ENCODE assay signal across 8 cellular contexts in genomic region chr15:67101981-67102929, GRCh38. TPM values are rescaled to one million over a fixed set of nuclear protein-coding genes. Genes with fewer than 3 reads are reported as not detected.
DNase-seq lines count a peak whose midpoint lies in the region; ATAC-seq and TF ChIP-seq lines count a peak whose summit lies in the region.

No MANE protein-coding gene starts in this region.

- H3K4me3 ChIP-seq in esophagus squamous epithelium, result no peak overlapping the region

- 47 to 50% methylated on average over 12 of the region's 12 CpGs for WGBS in esophagus squamous epithelium, 2 donors

- ATAC-seq in HG02678 (IDR thresholded peaks at IDR 0.05; ENCODE audit: unreplicated experiment), result peak; percentile 39
- no peak for ATAC-seq in SK-N-SH treated with all-trans-retinoic acid at 6 μM for 48 hours
- ATAC-seq in HG03159 (IDR thresholded peaks at IDR 0.05; ENCODE audit: unreplicated experiment), result no peak

- no peaks in the 10 kb centered on the region for H3K27me3 ChIP-seq in esophagus squamous epithelium

- H3K9me3 ChIP-seq in esophagus squamous epithelium, result no peaks in the 10 kb centered on the region

- H3K4me1 ChIP-seq in esophagus squamous epithelium, result peaks cover 68 to 100% (median 84%) of the 10 kb centered on the region in 3 donors

- intact Hi-C loops in esophagus squamous epithelium (cut with DNase I), result no loop called here

- no peak for TF ChIP-seq CTCF in esophagus squamous epithelium (IDR thresholded peaks at IDR 0.05)

- peak; percentile 16 for DNase-seq in GM03348 (ENCODE audit: low spot score)
- no peak for DNase-seq in esophagus squamous epithelium (lab: John Stamatoyannopoulos, UW)
- DNase-seq in AG20443 (ENCODE audit: low spot score), result no peak
- no peak for DNase-seq in RKO (ENCODE audit: low spot score)
- DNase-seq in NCI-H146 (lab: John Stamatoyannopoulos, UW), result no peak

- H3K36me3 ChIP-seq in esophagus squamous epithelium, result no peaks in the 10 kb centered on the region

- TF ChIP-seq POLR2A in esophagus squamous epithelium (IDR thresholded peaks at IDR 0.05), result no peak

- H3K27ac ChIP-seq in esophagus squamous epithelium, result peak overlapping the region; percentile 47 to 96 (median 92)

TF ChIP-seq in SK-N-SH treated with all-trans-retinoic acid at 6 μM for 48 hours, 23 proteins besides CTCF, POLR2A, EP300 and RAD21:
- TF ChIP-seq CSDC2 (CRISPR knock-in tag; IDR thresholded peaks at IDR 0.05) (peak; percentile 65; the same call in 1 of the 2 replicates), ZNF70 (CRISPR knock-in tag; IDR thresholded peaks at IDR 0.05) (no peak), PATZ1 (CRISPR knock-in tag; IDR thresholded peaks at IDR 0.05; ENCODE audit: borderline replicate concordance) (no peak), OSR1 (CRISPR knock-in tag; IDR thresholded peaks at IDR 0.05) (no peak), POU6F1 (CRISPR knock-in tag; IDR thresholded peaks at IDR 0.05; ENCODE audit: borderline replicate concordance, low read depth) (no peak), TOX (CRISPR knock-in tag; IDR thresholded peaks at IDR 0.05; ENCODE audit: borderline replicate concordance) (no peak), TCF4 (CRISPR knock-in tag; IDR thresholded peaks at IDR 0.05; ENCODE audit: borderline replicate concordance) (no peak), CREB5 (CRISPR knock-in tag; IDR thresholded peaks at IDR 0.05; ENCODE audit: low read depth) (no peak), ISL1 (CRISPR knock-in tag; IDR thresholded peaks at IDR 0.05) (peak; percentile 70), ESRRG (CRISPR knock-in tag; IDR thresholded peaks at IDR 0.05) (no peak), ZFP3 (CRISPR knock-in tag; IDR thresholded peaks at IDR 0.05) (peak; percentile 19; the same call in 1 of the 2 replicates), TSHZ2 (CRISPR knock-in tag; IDR thresholded peaks at IDR 0.05) (no peak), SNAI2 (CRISPR knock-in tag; IDR thresholded peaks at IDR 0.05) (peak; percentile 80)

RNA-seq across cellular contexts. Expression of gene SMAD3, which starts 36.9 kb away (rescaled TPM):
- 100 to 1,000 TPM in 2 of 4 donors, 10 to 100 TPM in 2; 70.8 to 134 (median 105) TPM for total RNA-seq in esophagus squamous epithelium
